8 cellular contexts compared by ENCODE assay signal in genomic region chr17:16569358-16569712, GRCh38. TPM values are rescaled to one million over a fixed set of nuclear protein-coding genes. Genes with fewer than 3 reads are reported as not detected.
DNase-seq lines count a peak whose midpoint lies in the region; ATAC-seq and TF ChIP-seq lines count a peak whose summit lies in the region.

No MANE protein-coding gene starts in this region.

- CTCF ChIA-PET in AG04450 (lab: Charles Lee): interaction anchor here (0.9 kb wide), 1 partner anchor 15 kb away, joined by 6 read pairs; no protein-coding TSS in a partner anchor

- DNase-seq in AG04450 (ENCODE audit: low read depth, low spot score): no peak
- DNase-seq in Karpas-422: no peak
- no peak for DNase-seq in hepatocyte (ENCODE audit: low spot score)
- no peak for DNase-seq in NCI-H774 (lab: John Stamatoyannopoulos, UW)
- no peak for DNase-seq in NK-92 (lab: John Stamatoyannopoulos, UW; ENCODE audit: unreplicated experiment)
- DNase-seq in activated effector memory CD4-positive, alpha-beta T cell treated with anti-CD3 and anti-CD28 coated beads, Interleukin-2, amount 50 U/mL, for 16 hours: no peak
- DNase-seq in stimulated activated naive CD4-positive, alpha-beta T cell (lab: John Stamatoyannopoulos, UW): no peak

- H3K27me3 ChIP-seq in AG04450 (ENCODE audit: control insufficient read depth, insufficient read depth, low read length) (peaks cover 2% of the 10 kb centered on the region), Karpas-422 (ENCODE audit: low read length) (no peaks in the 10 kb centered on the region), hepatocyte (no peaks in the 10 kb centered on the region)

- H3K9ac ChIP-seq in Karpas-422 (ENCODE audit: low read length): peak overlapping the region; percentile 45

- peak overlapping the region; percentile 65 for H3K4me2 ChIP-seq in Karpas-422 (ENCODE audit: low read depth, low read length, poor library complexity, severe bottlenecking)
- H3K4me2 ChIP-seq in hepatocyte: peak overlapping the region; percentile 88

- H3K4me1 ChIP-seq in Karpas-422 (ENCODE audit: low read length) (peaks cover 16% of the 10 kb centered on the region), hepatocyte (ENCODE audit: insufficient read depth) (no peaks in the 10 kb centered on the region)

- TF ChIP-seq CTCF in AG04450 (IDR thresholded peaks at IDR 0.05; ENCODE audit: low read depth, low read length) (no peak), hepatocyte (IDR thresholded peaks at IDR 0.05; ENCODE audit: poor library complexity) (no peak)

- H3K36me3 ChIP-seq in Karpas-422 (ENCODE audit: insufficient read depth, low read length) (no peaks in the 10 kb centered on the region), hepatocyte (replicated peaks; ENCODE audit: insufficient read depth, low read depth) (no peaks in the 10 kb centered on the region)

- no peaks in the 10 kb centered on the region; the same call in 1 of the 2 replicates for H3K9me2 ChIP-seq in Karpas-422 (replicated peaks; ENCODE audit: insufficient read depth, low read length)
- H3K9me2 ChIP-seq in hepatocyte (replicated peaks; ENCODE audit: insufficient read depth): no peaks in the 10 kb centered on the region

- H3K27ac ChIP-seq in AG04450 (ENCODE audit: low read depth, low read length) (no peak overlapping the region), Karpas-422 (ENCODE audit: low read length) (no peak overlapping the region), hepatocyte (no peak overlapping the region)

- H2AFZ ChIP-seq in Karpas-422 (ENCODE audit: low read length) (peak overlapping the region; percentile 88), hepatocyte (no peak overlapping the region)

- peak; percentile 32 for ATAC-seq in GM21360 (IDR thresholded peaks at IDR 0.05; ENCODE audit: unreplicated experiment)

- peak overlapping the region; percentile 13; the same call in 1 of the 2 replicates for H3K4me3 ChIP-seq in AG04450 (ENCODE audit: low read depth, low read length)
- H3K4me3 ChIP-seq in Karpas-422 (ENCODE audit: low read length): peak overlapping the region; percentile 68
- H3K4me3 ChIP-seq in hepatocyte: no peak overlapping the region

- peaks cover 4% of the 10 kb centered on the region; the same call in 1 of the 2 replicates for H3K9me3 ChIP-seq in AG04450 (ENCODE audit: control insufficient read depth, insufficient read depth, low read length)
- no peaks in the 10 kb centered on the region for H3K9me3 ChIP-seq in Karpas-422 (ENCODE audit: low read length)
- no peaks in the 10 kb centered on the region for H3K9me3 ChIP-seq in hepatocyte (ENCODE audit: low read depth)

- WGBS in hepatocyte (ENCODE audit: low lambda C conversion rate, missing lambda C conversion rate): 36% methylated on average over 14 of the region's 14 CpGs

- no peaks in the 10 kb centered on the region for H3K79me2 ChIP-seq in Karpas-422 (ENCODE audit: low read length)
- peaks cover 5% of the 10 kb centered on the region for H3K79me2 ChIP-seq in hepatocyte

- H4K20me1 ChIP-seq in Karpas-422 (ENCODE audit: insufficient read depth, low read depth, low read length) (no peaks in the 10 kb centered on the region), hepatocyte (ENCODE audit: insufficient read depth, poor library complexity, severe bottlenecking) (no peaks in the 10 kb centered on the region)

- POLR2A ChIA-PET in AG04450 (lab: Yijun Ruan, JAX): interaction anchor here (1.7 kb wide), 1 partner anchor 34 kb away, joined by 6 read pairs; no protein-coding TSS in a partner anchor

RNA-seq across cellular contexts. Expression of gene ZNF287, which starts 0.3 kb away (rescaled TPM):
- polyA plus RNA-seq in AG04450 (2011; rRNA removed) (6.3 and 7.9 TPM in 2 replicates), hepatocyte (7.1 and 7.3 TPM in 2 replicates)
- polyA minus RNA-seq in AG04450 (2011; rRNA and poly(A)+ RNA removed): 2.9 and 5.7 TPM in 2 replicates
- total RNA-seq in Karpas-422 (2014; rRNA removed; shearing (Covaris generic); ENCODE audit: low replicate concordance): 0.40 and 0.41 TPM in 2 replicates
- total RNA-seq in hepatocyte: 4.4 and 10.6 TPM in 2 replicates
